ENCODE assay signal across 18 cellular contexts in the genomic region with DNA sequence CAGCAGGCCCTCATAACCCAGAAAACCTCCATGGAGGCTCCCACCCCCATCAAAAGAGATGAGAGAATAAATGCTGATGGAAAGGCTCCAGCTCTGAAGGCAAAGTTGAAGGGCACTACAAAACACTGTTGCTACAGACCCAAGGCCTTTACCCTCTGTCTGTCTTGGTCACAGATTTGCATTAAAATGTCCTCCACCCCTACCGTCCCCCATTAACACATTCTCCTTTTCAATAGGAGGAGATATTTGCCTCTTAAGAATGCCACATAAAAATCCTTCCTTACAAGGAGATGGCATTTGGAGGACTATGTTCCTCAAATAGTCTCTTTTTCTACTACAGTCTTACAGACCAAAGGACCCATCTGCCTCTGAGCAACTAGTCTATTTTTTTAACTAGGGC.
"Had no signal": no experiment of that assay in that cellular context is flagged by ENCODE, and none has a peak within 500 bp of the region (broad histone marks: within the 10 kb centered on the region; RNA-seq: fewer than 3 reads in every experiment).

No MANE protein-coding gene starts in this region.

- DNase-seq: activated CD4-positive, alpha-beta T cell treated with anti-CD3 and anti-CD28 coated beads for 4 hours; activated CD8-positive, alpha-beta memory T cell treated with anti-CD3 and anti-CD28 coated beads, Interleukin-2, amount 50 U/mL, for 4 hours; activated CD8-positive, alpha-beta T cell treated with anti-CD3 and anti-CD28 coated beads for 36 hours; activated naive CD4-positive, alpha-beta T cell treated with anti-CD3 and anti-CD28 coated beads, Interleukin-2, amount 50 U/mL, for 16 hours; activated naive CD8-positive, alpha-beta T cell treated with anti-CD3 and anti-CD28 coated beads, Interleukin-2, amount 10 ng/mL, durations not matched to agents 7 days and 5 days; activated T-cell treated with anti-CD3 and anti-CD28 coated beads, Interleukin-2, amount 50 U/mL, for 1 hour; adrenal gland; anterior cingulate cortex; NCI-H1092; NCI-H1417 treated with DMSO at 0.1 percent for 48 hours; NCI-H1694 treated with DMSO at 0.1 percent for 48 hours; NCI-H510A treated with DMSO at 0.1 percent for 48 hours; SIG-M5; T-helper 1 cell; WERI-Rb-1 had no signal

- H3K9ac ChIP-seq: KMS-11 had no signal

- H3K36me3 ChIP-seq: adrenal gland, WERI-Rb-1 had no signal

- H3K27me3 ChIP-seq: adrenal gland had no signal

- H3K4me2 ChIP-seq: KMS-11 had no signal

- H3K4me1 ChIP-seq: adrenal gland had no signal

- H3K9me3 ChIP-seq: adrenal gland had no signal

- H3K4me3 ChIP-seq: adrenal gland, SK-N-MC had no signal

- H3K27ac ChIP-seq: adrenal gland, KMS-11, SK-N-MC, WERI-Rb-1 had no signal

- ATAC-seq: activated CD4-positive, CD25-positive, alpha-beta regulatory T cell treated with anti-CD3 and anti-CD28 coated beads, Interleukin-2, amount 50 U/mL, for 24 hours; activated CD8-positive, alpha-beta T cell treated with anti-CD3 and anti-CD28 coated beads for 36 hours had no signal
